In genomic region chr18:5155907-5156287, GRCh38 we compare ENCODE assay signal across 19 cellular contexts. TPM values are rescaled to one million over a fixed set of nuclear protein-coding genes. Genes with fewer than 3 reads are reported as not detected.
DNase-seq lines count a peak whose midpoint lies in the region; ATAC-seq and TF ChIP-seq lines count a peak whose summit lies in the region.
"Had no signal": no experiment of that assay in that cellular context is flagged by ENCODE, and none has a peak within 500 bp of the region (broad histone marks: within the 10 kb centered on the region; RNA-seq: fewer than 3 reads in every experiment).

No MANE protein-coding gene starts in this region.

- ATAC-seq in Right ventricle myocardium inferior (peak; percentile 26), left cardiac atrium (no peak), left ventricle myocardium superior (peak; percentile 52), psoas muscle (no peak), esophagus mucosa (no peak), GM18867 (IDR thresholded peaks at IDR 0.05; ENCODE audit: unreplicated experiment) (no peak)
- ATAC-seq: GM12878 had no signal

- H3K27ac ChIP-seq in psoas muscle: peak overlapping the region; percentile 9
- no peak overlapping the region for H3K27ac ChIP-seq in coronary artery
- H3K27ac ChIP-seq: 22Rv1 had no signal

- no peaks in the 10 kb centered on the region for H3K9me3 ChIP-seq in psoas muscle
- H3K9me3 ChIP-seq: HAP-1 had no signal

- peaks cover 0 to 2% (median 0%) of the 10 kb centered on the region in 3 donors for H3K27me3 ChIP-seq in psoas muscle (ENCODE audit: insufficient read depth in 3 of 3, low read length in 2 of 3)

- DNase-seq in Right ventricle myocardium inferior (ENCODE audit: missing footprints) (no peak), left cardiac atrium (no peak), Daoy (ENCODE audit: low read depth) (peak; percentile 11), left ventricle myocardium superior (no peak), psoas muscle (no peak), coronary artery (ENCODE audit: low spot score) (no peak)
- DNase-seq: Calu3, DMS 273 treated with DMSO at 0.1 percent for 48 hours had no signal

- no peaks in the 10 kb centered on the region for H3K4me1 ChIP-seq in psoas muscle
- H3K4me1 ChIP-seq: HAP-1 had no signal

- H3K36me3 ChIP-seq in psoas muscle (ENCODE audit: insufficient read depth in 1 of 2, low read depth in 1 of 2): no peaks in the 10 kb centered on the region
- H3K36me3 ChIP-seq: HAP-1 had no signal

- intact Hi-C loops in Right ventricle myocardium inferior (cut with DNase I): no loop called here
- intact Hi-C loops in left cardiac atrium (cut with DNase I): no loop called here
- intact Hi-C loops in left ventricle myocardium superior (cut with micrococcal nuclease): no loop called here
- intact Hi-C loops in psoas muscle (cut with DNase I): no loop called here

- TF ChIP-seq CTCF in psoas muscle (IDR thresholded peaks at IDR 0.05): no peak
- no peak for TF ChIP-seq CTCF in coronary artery (IDR thresholded peaks at IDR 0.05)

- H3K4me3 ChIP-seq in psoas muscle (no peak overlapping the region), coronary artery (no peak overlapping the region)
- H3K4me3 ChIP-seq: GM12878, HAP-1 had no signal

- WGBS in psoas muscle, 3 donors: 35 to 42% (median 36%) methylated on average over 5 of the region's 5 CpGs

RNA-seq across cellular contexts. Expression of gene AKAIN1, which starts 41.2 kb away (rescaled TPM):
- total RNA-seq in Right ventricle myocardium inferior (not detected), left cardiac atrium (not detected), left ventricle myocardium superior (not detected), psoas muscle (not detected), esophagus mucosa (not detected)
- total RNA-seq in Daoy (2014; rRNA removed; shearing (Covaris generic)): not detected in 2 replicates
- under 1 TPM in 1 of 3 donors, not detected in 2; 0.34 TPM for polyA plus RNA-seq in psoas muscle
- total RNA-seq: A673, Calu3, G401, GM12878, H1, HT-29 had no signal
- polyA plus RNA-seq: BJ, CD14-positive monocyte, GM12878, H1 had no signal

Comparison
In these comparisons a context has a peak if more than half of its experiments do, and no peak if none do; other contexts are left out.
1. ATAC-seq: peak in Right ventricle myocardium inferior (single experiment) and left ventricle myocardium superior (single experiment); none in left cardiac atrium (0 of 2), psoas muscle (0 of 4), esophagus mucosa (single experiment) and GM18867 (single experiment).